In the genomic region with DNA sequence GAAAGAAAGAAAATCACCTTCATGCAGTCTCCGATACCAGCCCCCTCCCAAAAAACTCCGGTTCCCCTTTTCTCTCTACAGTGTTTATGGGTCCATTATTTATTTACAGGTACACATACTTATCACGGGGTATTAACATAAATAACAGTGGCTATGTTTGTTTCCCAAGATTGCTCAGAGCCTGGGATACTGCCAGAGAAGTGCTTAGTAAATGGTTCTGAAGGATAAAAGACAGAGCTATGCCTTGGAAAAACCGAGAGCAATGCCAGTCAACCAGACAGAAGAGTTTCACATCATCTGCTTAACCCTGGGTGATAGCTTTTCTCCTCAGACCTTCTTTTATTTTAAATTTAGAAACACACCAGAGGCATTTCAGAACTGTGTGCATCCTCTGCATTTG, we compare ENCODE assay signal across 28 cellular contexts.
"Had no signal": no experiment of that assay in that cellular context is flagged by ENCODE, and none has a peak within 500 bp of the region (broad histone marks: within the 10 kb centered on the region; RNA-seq: fewer than 3 reads in every experiment).

No MANE protein-coding gene starts in this region.

- H3K36me3 ChIP-seq: brain microvascular endothelial cell, esophagus muscularis mucosa, WERI-Rb-1 had no signal

- H3K9me3 Mint-ChIP-seq: activated B cell treated with CpG ODN at 0.5 μM for 24 hours; activated CD8-positive, alpha-beta T cell treated with anti-CD3 and anti-CD28 coated beads for 36 hours; activated naive CD4-positive, alpha-beta T cell treated with anti-CD3 and anti-CD28 coated beads for 36 hours; activated naive CD4-positive, alpha-beta T cell treated with anti-CD3 and anti-CD28 coated beads, Interleukin-2, amount 50 U/mL, for 24 hours; activated naive CD8-positive, alpha-beta T cell treated with anti-CD3 and anti-CD28 coated beads, Interleukin-2, amount 10 ng/mL, durations not matched to agents 7 days and 5 days; activated T-cell treated with anti-CD3 and anti-CD28 coated beads, Interleukin-2, amount 50 U/mL, for 4 hours; activated T-helper 17 cell treated with anti-CD3 and anti-CD28 coated beads, Interleukin-2, amount 50 U/mL, for 72 hours; central memory CD8-positive, alpha-beta T cell; dendritic cell treated with granulocyte-macrophage colony-stimulating factor and Interleukin-4, amounts not matched to agents 40 ng/mL and 50 ng/mL, for 4 days; effector memory CD8-positive, alpha-beta T cell; T-helper 2 cell treated with Interferon-gamma antibody and Interleukin-4, amounts not matched to agents 5 μg/mL and 100 μg/mL, for 36 hours had no signal

- H3K4me3 ChIP-seq: coronary artery, dorsolateral prefrontal cortex, esophagus muscularis mucosa had no signal

- H3K4me3 Mint-ChIP-seq: activated B cell treated with CpG ODN at 0.5 μM for 24 hours; activated CD8-positive, alpha-beta T cell treated with anti-CD3 and anti-CD28 coated beads for 36 hours; activated naive CD4-positive, alpha-beta T cell treated with anti-CD3 and anti-CD28 coated beads for 36 hours; activated naive CD4-positive, alpha-beta T cell treated with anti-CD3 and anti-CD28 coated beads, Interleukin-2, amount 50 U/mL, for 24 hours; activated naive CD8-positive, alpha-beta T cell treated with anti-CD3 and anti-CD28 coated beads, Interleukin-2, amount 10 ng/mL, durations not matched to agents 7 days and 5 days; activated T-cell treated with anti-CD3 and anti-CD28 coated beads, Interleukin-2, amount 50 U/mL, for 4 hours; activated T-helper 17 cell treated with anti-CD3 and anti-CD28 coated beads, Interleukin-2, amount 50 U/mL, for 72 hours; central memory CD8-positive, alpha-beta T cell; dendritic cell treated with granulocyte-macrophage colony-stimulating factor and Interleukin-4, amounts not matched to agents 40 ng/mL and 50 ng/mL, for 4 days; effector memory CD8-positive, alpha-beta T cell; T-helper 17 cell; T-helper 2 cell treated with Interferon-gamma antibody and Interleukin-4, amounts not matched to agents 5 μg/mL and 100 μg/mL, for 36 hours had no signal

- H3K27ac ChIP-seq: brain microvascular endothelial cell, coronary artery, dorsolateral prefrontal cortex, esophagus muscularis mucosa, WERI-Rb-1 had no signal

- DNase-seq: activated B cell treated with CpG ODN at 0.5 μM for 24 hours; activated CD4-positive, alpha-beta T cell treated with anti-CD3 and anti-CD28 coated beads for 48 hours; activated CD4-positive, alpha-beta T cell treated with anti-CD3 and anti-CD28 coated beads, Interleukin-2, amount 50 U/mL, for 1 hour; activated CD4-positive, alpha-beta T cell treated with anti-CD3 and anti-CD28 coated beads, Interleukin-2, amount 50 U/mL, for 48 hours; activated CD8-positive, alpha-beta memory T cell treated with anti-CD3 and anti-CD28 coated beads for 24 hours; activated CD8-positive, alpha-beta T cell treated with anti-CD3 and anti-CD28 coated beads for 36 hours; activated effector memory CD4-positive, alpha-beta T cell treated with Interleukin-2 at 50 U/mL for 16 hours; activated naive CD4-positive, alpha-beta T cell treated with anti-CD3 and anti-CD28 coated beads for 36 hours; activated naive CD8-positive, alpha-beta T cell treated with anti-CD3 and anti-CD28 coated beads, Interleukin-2, amount 10 ng/mL, durations not matched to agents 7 days and 5 days; activated T-cell treated with anti-CD3 and anti-CD28 coated beads, Interleukin-2, amount 50 U/mL, for 4 hours; amniotic stem cell; anterior cingulate cortex; brain microvascular endothelial cell; dorsolateral prefrontal cortex; effector memory CD8-positive, alpha-beta T cell; erythroblast; head of caudate nucleus; T-helper 1 cell; T-helper 17 cell; T1000; WERI-Rb-1 had no signal

- H3K9me3 ChIP-seq: esophagus muscularis mucosa had no signal

- H3K27ac Mint-ChIP-seq: activated B cell treated with CpG ODN at 0.5 μM for 24 hours; activated CD8-positive, alpha-beta T cell treated with anti-CD3 and anti-CD28 coated beads for 36 hours; activated naive CD4-positive, alpha-beta T cell treated with anti-CD3 and anti-CD28 coated beads for 36 hours; activated naive CD4-positive, alpha-beta T cell treated with anti-CD3 and anti-CD28 coated beads, Interleukin-2, amount 50 U/mL, for 24 hours; activated naive CD8-positive, alpha-beta T cell treated with anti-CD3 and anti-CD28 coated beads, Interleukin-2, amount 10 ng/mL, durations not matched to agents 7 days and 5 days; activated T-helper 17 cell treated with anti-CD3 and anti-CD28 coated beads, Interleukin-2, amount 50 U/mL, for 72 hours; dendritic cell treated with granulocyte-macrophage colony-stimulating factor and Interleukin-4, amounts not matched to agents 40 ng/mL and 50 ng/mL, for 4 days; effector memory CD8-positive, alpha-beta T cell; T-helper 17 cell; T-helper 2 cell treated with Interferon-gamma antibody and Interleukin-4, amounts not matched to agents 5 μg/mL and 100 μg/mL, for 36 hours had no signal

- H3K36me3 Mint-ChIP-seq: activated naive CD4-positive, alpha-beta T cell treated with anti-CD3 and anti-CD28 coated beads, Interleukin-2, amount 50 U/mL, for 24 hours; activated naive CD8-positive, alpha-beta T cell treated with anti-CD3 and anti-CD28 coated beads, Interleukin-2, amount 10 ng/mL, durations not matched to agents 7 days and 5 days had no signal

- H3K27me3 ChIP-seq: brain microvascular endothelial cell, dorsolateral prefrontal cortex, esophagus muscularis mucosa had no signal

- H3K4me1 Mint-ChIP-seq: activated B cell treated with CpG ODN at 0.5 μM for 24 hours; activated naive CD4-positive, alpha-beta T cell treated with anti-CD3 and anti-CD28 coated beads, Interleukin-2, amount 50 U/mL, for 24 hours; activated T-helper 17 cell treated with anti-CD3 and anti-CD28 coated beads, Interleukin-2, amount 50 U/mL, for 72 hours; central memory CD8-positive, alpha-beta T cell had no signal
